In genomic region chr16:50889746-50890145, GRCh38 we compare ENCODE assay signal across 25 cellular contexts.
"Had no signal": no experiment of that assay in that cellular context is flagged by ENCODE, and none has a peak within 500 bp of the region (broad histone marks: within the 10 kb centered on the region; RNA-seq: fewer than 3 reads in every experiment).

No MANE protein-coding gene starts in this region.

- H3K36me3 ChIP-seq: pancreas, prostate gland, right lobe of liver, sigmoid colon, stomach, thoracic aorta, thyroid gland, tibial nerve, upper lobe of right lung had no signal

- DNase-seq: naive B cell; naive thymus-derived CD8-positive, alpha-beta T cell; nephron progenitor cell; occipital lobe; pancreas; retina; right cardiac atrium; right lobe of liver; sigmoid colon; small intestine; stimulated activated CD4-positive, alpha-beta T cell treated with anti-CD3 and anti-CD28 coated beads, Interleukin-15, amount 100 ng/mL, for 24 hours; stimulated activated CD4-positive, alpha-beta T cell treated with anti-CD3 and anti-CD28 coated beads, Interleukin-2, amount 100 ng/mL, for 24 hours; stimulated activated CD4-positive, alpha-beta T cell treated with anti-CD3 and anti-CD28 coated beads, Interleukin-2, amount 100 ng/mL, for 48 hours; stimulated activated CD4-positive, alpha-beta T cell treated with anti-CD3 and anti-CD28 coated beads, Interleukin-4, amount 100 ng/mL, for 24 hours; stimulated activated naive B cell treated with anti-CD40 and anti-IgM and Interleukin-4, amounts not matched to agents 10 μg/mL and 1 μg/mL and 100 μg/mL, for 72 hours; stimulated activated naive CD4-positive, alpha-beta T cell treated with Interleukin-2 at 50 U/mL for 16 hours; stomach; thyroid gland; upper lobe of right lung had no signal

- H3K4me3 ChIP-seq: pancreas, prostate gland, right lobe of liver, sigmoid colon, stomach, thoracic aorta, thyroid gland, tibial nerve, upper lobe of right lung had no signal

- FAIRE-seq: pancreas, small intestine, urothelium cell line had no signal

- H3K4me1 ChIP-seq: pancreas, prostate gland, right lobe of liver, sigmoid colon, stomach, thyroid gland, tibial nerve, upper lobe of right lung had no signal

- H3K9me3 ChIP-seq: pancreas, prostate gland, right lobe of liver, sigmoid colon, stomach, thoracic aorta, thyroid gland, tibial nerve, upper lobe of right lung had no signal

- H3K27ac ChIP-seq: pancreas, prostate gland, right lobe of liver, sigmoid colon, stomach, thoracic aorta, thyroid gland, tibial nerve, upper lobe of right lung had no signal

- H3K27me3 ChIP-seq: pancreas, right lobe of liver, sigmoid colon, thyroid gland, tibial nerve, upper lobe of right lung had no signal

- ATAC-seq: naive thymus-derived CD8-positive, alpha-beta T cell; natural killer cell treated with Interleukin-12 subunit alpha and Interleukin-12 subunit beta and Interleukin-15 and Interleukin-18, amount 100 ng/mL, for 72 hours; pancreas; right cardiac atrium; right lobe of liver; stimulated activated effector memory CD8-positive, alpha-beta T cell treated with anti-CD3 and anti-CD28 coated beads, Interleukin-12 subunit alpha, Interleukin-12 subunit beta, amount 100 ng/mL, for 72 hours; stimulated activated naive B cell treated with anti-CD40 and anti-IgM and Interleukin-4, amounts not matched to agents 10 μg/mL and 1 μg/mL and 100 μg/mL, for 72 hours; upper lobe of right lung had no signal
